Comparison of ENCODE assay signal across 9 cellular contexts in the genomic region with DNA sequence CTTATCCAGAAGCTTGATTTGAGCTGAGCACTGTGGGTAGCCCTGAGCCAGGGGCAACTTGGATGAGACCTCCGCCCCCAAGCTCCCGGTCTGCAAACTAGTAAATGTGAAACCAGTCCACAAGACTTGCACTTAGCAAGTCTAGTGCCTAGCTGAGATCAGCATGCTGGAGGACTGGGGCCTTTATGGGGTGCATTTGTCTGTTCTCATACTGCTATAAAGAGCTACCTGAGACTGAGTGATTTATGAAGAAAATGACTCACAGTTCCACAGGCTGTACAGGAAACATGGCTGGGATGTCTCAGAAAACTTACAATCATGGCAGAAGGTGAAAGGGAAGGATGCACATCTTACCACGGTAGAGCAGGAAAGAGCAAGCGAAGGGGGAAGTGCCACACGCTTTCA. TPM values are rescaled to one million over a fixed set of nuclear protein-coding genes. Genes with fewer than 3 reads are reported as not detected.
DNase-seq lines count a peak whose midpoint lies in the region; ATAC-seq lines count a peak whose summit lies in the region.
"Had no signal": no experiment of that assay in that cellular context is flagged by ENCODE, and none has a peak within 500 bp of the region (broad histone marks: within the 10 kb centered on the region; RNA-seq: fewer than 3 reads in every experiment).

No MANE protein-coding gene starts in this region.

- DNase-seq in activated T-helper 9 cell treated with anti-CD3 and anti-CD28 coated beads, Interleukin-2, amount 50 U/mL, for 16 hours (ENCODE audit: low read depth), result peak; percentile 5
- DNase-seq in stimulated activated CD4-positive, alpha-beta T cell treated with anti-CD3 and anti-CD28 coated beads, Interleukin-15, amount 100 ng/mL, for 48 hours (ENCODE audit: low read depth in 2 of 2), result peak; percentile 34 to 45
- no peak for DNase-seq in mucosa of gallbladder (ENCODE audit: low spot score)
- DNase-seq: MG63, NCI-H446 treated with DMSO at 0.1 percent for 48 hours had no signal

- ATAC-seq in GM18519 (IDR thresholded peaks at IDR 0.05; ENCODE audit: low FRiP score, unreplicated experiment) (peak; percentile 61), HG02798 (IDR thresholded peaks at IDR 0.05; ENCODE audit: poor library complexity, unreplicated experiment) (peak; percentile 53), GM18517 (IDR thresholded peaks at IDR 0.05; ENCODE audit: unreplicated experiment) (no peak), HG03460 (IDR thresholded peaks at IDR 0.05; ENCODE audit: unreplicated experiment) (no peak)

RNA-seq across cellular contexts. Expression of gene HOPX, which starts 42.1 kb away (rescaled TPM):
- total RNA-seq in mucosa of gallbladder, result 27.6 TPM

Comparison
In these comparisons a context has a peak if more than half of its experiments do, and no peak if none do; other contexts are left out.
1. ATAC-seq: peak in GM18519 (single experiment) and HG02798 (single experiment); none in GM18517 (single experiment) and HG03460 (single experiment).